ENCODE assay signal across 1 cellular context in the genomic region with DNA sequence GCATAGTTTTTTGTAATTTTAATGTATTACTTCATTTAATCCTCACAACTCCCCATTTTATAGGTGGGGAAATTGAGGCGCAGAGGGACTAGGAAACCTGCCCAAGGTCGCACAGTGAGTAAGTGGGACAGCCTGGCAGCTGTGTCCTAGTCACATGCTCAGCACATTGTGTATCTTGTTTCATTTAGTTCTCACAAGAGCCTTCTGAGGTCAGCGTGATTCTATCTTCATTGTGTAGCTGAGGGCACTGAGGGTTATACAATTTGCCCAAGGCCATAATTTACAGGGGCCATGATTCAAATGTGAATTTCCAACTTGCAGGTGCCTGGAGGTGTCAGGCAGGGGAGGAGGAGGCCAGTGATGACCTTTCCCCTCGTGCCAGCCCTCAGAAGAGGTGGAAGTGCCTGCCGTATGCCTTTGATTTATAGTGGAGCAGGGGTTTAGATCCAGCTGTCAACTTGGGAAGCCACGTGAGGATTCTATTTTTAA.
TF ChIP-seq lines count a peak whose summit lies in the region.

No MANE protein-coding gene starts in this region.

TF ChIP-seq in HepG2, 621 proteins besides CTCF, POLR2A, EP300 and RAD21 (continued from another document and continues in another):
- TF ChIP-seq, protein P1, sequence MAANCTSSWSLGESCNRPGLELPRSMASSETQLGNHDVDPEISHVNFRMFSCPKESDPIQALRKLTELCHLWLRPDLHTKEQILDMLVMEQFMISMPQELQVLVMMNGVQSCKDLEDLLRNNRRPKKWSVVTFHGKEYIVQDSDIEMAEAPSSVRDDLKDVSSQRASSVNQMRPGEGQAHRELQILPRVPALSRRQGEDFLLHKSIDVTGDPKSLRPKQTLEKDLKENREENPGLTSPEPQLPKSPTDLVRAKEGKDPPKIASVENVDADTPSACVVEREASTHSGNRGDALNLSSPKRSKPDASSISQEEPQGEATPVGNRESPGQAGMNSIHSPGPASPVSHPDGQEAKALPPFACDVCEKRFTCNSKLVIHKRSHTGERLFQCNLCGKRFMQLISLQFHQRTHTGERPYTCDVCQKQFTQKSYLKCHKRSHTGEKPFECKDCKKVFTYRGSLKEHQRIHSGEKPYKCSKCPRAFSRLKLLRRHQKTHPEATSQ (CRISPR knock-in tag; IDR thresholded peaks at IDR 0.05; ENCODE audit: borderline replicate concordance), result no peak
- TF ChIP-seq ZNF331 (CRISPR knock-in tag; IDR thresholded peaks at IDR 0.05), result no peak; the same call in 1 of the 2 replicates
- TF ChIP-seq PCBP1 (IDR thresholded peaks at IDR 0.05; ENCODE audit: borderline replicate concordance, low read depth, low read length), result no peak
- no peak for TF ChIP-seq ZNF607 (CRISPR knock-in tag; IDR thresholded peaks at IDR 0.05; ENCODE audit: borderline replicate concordance)
- no peak for TF ChIP-seq E2F2 (CRISPR knock-in tag; IDR thresholded peaks at IDR 0.05; ENCODE audit: borderline replicate concordance)
- 0 out of 2 replicates have a peak, but pooled peaks have one; percentile 30 for TF ChIP-seq MYC (CRISPR knock-in tag; IDR thresholded peaks at IDR 0.05; ENCODE audit: borderline replicate concordance)
- TF ChIP-seq GZF1 (CRISPR knock-in tag; IDR thresholded peaks at IDR 0.05), result no peak
- TF ChIP-seq ZNF761 (CRISPR knock-in tag; conservative IDR thresholded peaks at IDR 0.05), result no peak
- TF ChIP-seq ZNF563 (CRISPR knock-in tag; IDR thresholded peaks at IDR 0.05), result peak; percentile 32; the same call in 1 of the 2 replicates
- TF ChIP-seq, protein P2, sequence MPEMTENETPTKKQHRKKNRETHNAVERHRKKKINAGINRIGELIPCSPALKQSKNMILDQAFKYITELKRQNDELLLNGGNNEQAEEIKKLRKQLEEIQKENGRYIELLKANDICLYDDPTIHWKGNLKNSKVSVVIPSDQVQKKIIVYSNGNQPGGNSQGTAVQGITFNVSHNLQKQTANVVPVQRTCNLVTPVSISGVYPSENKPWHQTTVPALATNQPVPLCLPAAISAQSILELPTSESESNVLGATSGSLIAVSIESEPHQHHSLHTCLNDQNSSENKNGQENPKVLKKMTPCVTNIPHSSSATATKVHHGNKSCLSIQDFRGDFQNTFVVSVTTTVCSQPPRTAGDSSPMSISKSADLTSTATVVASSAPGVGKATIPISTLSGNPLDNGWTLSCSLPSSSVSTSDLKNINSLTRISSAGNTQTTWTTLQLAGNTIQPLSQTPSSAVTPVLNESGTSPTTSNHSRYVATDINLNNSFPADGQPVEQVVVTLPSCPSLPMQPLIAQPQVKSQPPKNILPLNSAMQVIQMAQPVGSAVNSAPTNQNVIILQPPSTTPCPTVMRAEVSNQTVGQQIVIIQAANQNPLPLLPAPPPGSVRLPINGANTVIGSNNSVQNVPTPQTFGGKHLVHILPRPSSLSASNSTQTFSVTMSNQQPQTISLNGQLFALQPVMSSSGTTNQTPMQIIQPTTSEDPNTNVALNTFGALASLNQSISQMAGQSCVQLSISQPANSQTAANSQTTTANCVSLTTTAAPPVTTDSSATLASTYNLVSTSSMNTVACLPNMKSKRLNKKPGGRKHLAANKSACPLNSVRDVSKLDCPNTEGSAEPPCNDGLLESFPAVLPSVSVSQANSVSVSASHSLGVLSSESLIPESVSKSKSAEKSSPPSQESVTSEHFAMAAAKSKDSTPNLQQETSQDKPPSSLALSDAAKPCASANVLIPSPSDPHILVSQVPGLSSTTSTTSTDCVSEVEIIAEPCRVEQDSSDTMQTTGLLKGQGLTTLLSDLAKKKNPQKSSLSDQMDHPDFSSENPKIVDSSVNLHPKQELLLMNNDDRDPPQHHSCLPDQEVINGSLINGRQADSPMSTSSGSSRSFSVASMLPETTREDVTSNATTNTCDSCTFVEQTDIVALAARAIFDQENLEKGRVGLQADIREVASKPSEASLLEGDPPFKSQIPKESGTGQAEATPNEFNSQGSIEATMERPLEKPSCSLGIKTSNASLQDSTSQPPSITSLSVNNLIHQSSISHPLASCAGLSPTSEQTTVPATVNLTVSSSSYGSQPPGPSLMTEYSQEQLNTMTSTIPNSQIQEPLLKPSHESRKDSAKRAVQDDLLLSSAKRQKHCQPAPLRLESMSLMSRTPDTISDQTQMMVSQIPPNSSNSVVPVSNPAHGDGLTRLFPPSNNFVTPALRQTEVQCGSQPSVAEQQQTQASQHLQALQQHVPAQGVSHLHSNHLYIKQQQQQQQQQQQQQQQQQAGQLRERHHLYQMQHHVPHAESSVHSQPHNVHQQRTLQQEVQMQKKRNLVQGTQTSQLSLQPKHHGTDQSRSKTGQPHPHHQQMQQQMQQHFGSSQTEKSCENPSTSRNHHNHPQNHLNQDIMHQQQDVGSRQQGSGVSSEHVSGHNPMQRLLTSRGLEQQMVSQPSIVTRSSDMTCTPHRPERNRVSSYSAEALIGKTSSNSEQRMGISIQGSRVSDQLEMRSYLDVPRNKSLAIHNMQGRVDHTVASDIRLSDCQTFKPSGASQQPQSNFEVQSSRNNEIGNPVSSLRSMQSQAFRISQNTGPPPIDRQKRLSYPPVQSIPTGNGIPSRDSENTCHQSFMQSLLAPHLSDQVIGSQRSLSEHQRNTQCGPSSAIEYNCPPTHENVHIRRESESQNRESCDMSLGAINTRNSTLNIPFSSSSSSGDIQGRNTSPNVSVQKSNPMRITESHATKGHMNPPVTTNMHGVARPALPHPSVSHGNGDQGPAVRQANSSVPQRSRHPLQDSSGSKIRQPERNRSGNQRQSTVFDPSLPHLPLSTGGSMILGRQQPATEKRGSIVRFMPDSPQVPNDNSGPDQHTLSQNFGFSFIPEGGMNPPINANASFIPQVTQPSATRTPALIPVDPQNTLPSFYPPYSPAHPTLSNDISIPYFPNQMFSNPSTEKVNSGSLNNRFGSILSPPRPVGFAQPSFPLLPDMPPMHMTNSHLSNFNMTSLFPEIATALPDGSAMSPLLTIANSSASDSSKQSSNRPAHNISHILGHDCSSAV (CRISPR knock-in tag; IDR thresholded peaks at IDR 0.05; ENCODE audit: borderline replicate concordance), result no peak
- TF ChIP-seq ZFP82 (CRISPR knock-in tag; IDR thresholded peaks at IDR 0.05; ENCODE audit: borderline replicate concordance), result no peak
- TF ChIP-seq ZBTB42 (CRISPR knock-in tag; IDR thresholded peaks at IDR 0.05), result no peak
- TF ChIP-seq IKZF1 (IDR thresholded peaks at IDR 0.05), result no peak
- TF ChIP-seq, protein P3, sequence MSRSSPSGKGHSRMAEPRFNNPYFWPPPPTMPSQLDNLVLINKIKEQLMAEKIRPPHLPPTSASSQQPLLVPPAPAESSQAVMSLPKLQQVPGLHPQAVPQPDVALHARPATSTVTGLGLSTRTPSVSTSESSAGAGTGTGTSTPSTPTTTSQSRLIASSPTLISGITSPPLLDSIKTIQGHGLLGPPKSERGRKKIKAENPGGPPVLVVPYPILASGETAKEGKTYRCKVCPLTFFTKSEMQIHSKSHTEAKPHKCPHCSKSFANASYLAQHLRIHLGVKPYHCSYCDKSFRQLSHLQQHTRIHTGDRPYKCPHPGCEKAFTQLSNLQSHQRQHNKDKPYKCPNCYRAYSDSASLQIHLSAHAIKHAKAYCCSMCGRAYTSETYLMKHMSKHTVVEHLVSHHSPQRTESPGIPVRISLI (CRISPR knock-in tag; IDR thresholded peaks at IDR 0.05; ENCODE audit: borderline replicate concordance), result no peak
- TF ChIP-seq SIX1 (CRISPR knock-in tag; IDR thresholded peaks at IDR 0.05; ENCODE audit: borderline replicate concordance), result peak; percentile 56; the same call in 1 of the 2 replicates
- TF ChIP-seq ZNF17 (CRISPR knock-in tag; IDR thresholded peaks at IDR 0.05), result no peak
- TF ChIP-seq YEATS2 (CRISPR knock-in tag; IDR thresholded peaks at IDR 0.05; ENCODE audit: borderline replicate concordance), result peak; percentile 32; the same call in 1 of the 2 replicates
- no peak for TF ChIP-seq AFF4 (CRISPR knock-in tag; IDR thresholded peaks at IDR 0.05)
- 0 out of 2 replicates have a peak, but pooled peaks have one; percentile 6 for TF ChIP-seq PAXIP1 (CRISPR knock-in tag; conservative IDR thresholded peaks at IDR 0.05)
- 0 out of 2 replicates have a peak, but pooled peaks have one; percentile 50 for TF ChIP-seq ESRRA (CRISPR knock-in tag; IDR thresholded peaks at IDR 0.05; ENCODE audit: low read depth)
- no peak for TF ChIP-seq CHCHD3 (CRISPR knock-in tag; IDR thresholded peaks at IDR 0.05)
- TF ChIP-seq ZNF343 (CRISPR knock-in tag; IDR thresholded peaks at IDR 0.05), result no peak
- TF ChIP-seq SCMH1 (CRISPR knock-in tag; IDR thresholded peaks at IDR 0.05; ENCODE audit: borderline replicate concordance), result no peak
- no peak for TF ChIP-seq ZBTB21 (CRISPR knock-in tag; IDR thresholded peaks at IDR 0.05)
- no peak for TF ChIP-seq SOX13 (IDR thresholded peaks at IDR 0.05)
- peak in 1 of 2 experiments; percentile 61; a peak in 1 of 4 replicates for TF ChIP-seq SOX13 (CRISPR knock-in tag; conservative IDR thresholded peaks at IDR 0.05 in 1 of 2, IDR thresholded peaks at IDR 0.05 in 1 of 2)
- peak; percentile 62 for TF ChIP-seq SAP130 (CRISPR knock-in tag; IDR thresholded peaks at IDR 0.05; ENCODE audit: low read depth)
- TF ChIP-seq HOXD1 (CRISPR knock-in tag; IDR thresholded peaks at IDR 0.05), result no peak
- no peak for TF ChIP-seq ZNF780A (CRISPR knock-in tag; IDR thresholded peaks at IDR 0.05)
- TF ChIP-seq RBAK (CRISPR knock-in tag; IDR thresholded peaks at IDR 0.05), result no peak
- TF ChIP-seq ZNF3 (CRISPR knock-in tag; IDR thresholded peaks at IDR 0.05), result peak; percentile 44; the same call in 1 of the 2 replicates
- 0 out of 2 replicates have a peak, but pooled peaks have one; percentile 68 for TF ChIP-seq KDM1A (CRISPR knock-in tag; IDR thresholded peaks at IDR 0.05)
- TF ChIP-seq FOXP1 (IDR thresholded peaks at IDR 0.05), result no peak
- TF ChIP-seq FOXP1 (CRISPR knock-in tag; IDR thresholded peaks at IDR 0.05), result no peak; the same call in 1 of the 2 replicates
- TF ChIP-seq ZNF367 (CRISPR knock-in tag; IDR thresholded peaks at IDR 0.05; ENCODE audit: borderline replicate concordance), result no peak
- TF ChIP-seq TRIM24 (CRISPR knock-in tag; IDR thresholded peaks at IDR 0.05), result no peak
- TF ChIP-seq ZEB1 (IDR thresholded peaks at IDR 0.05; ENCODE audit: insufficient replicate concordance, low read depth), result peak; percentile 7
- TF ChIP-seq SOX5 (CRISPR knock-in tag; IDR thresholded peaks at IDR 0.05; ENCODE audit: borderline replicate concordance), result peak; percentile 80
- peak; percentile 44; the same call in 1 of the 2 replicates for TF ChIP-seq FOSL2 (CRISPR knock-in tag; IDR thresholded peaks at IDR 0.05)
- TF ChIP-seq GATAD1 (CRISPR knock-in tag; IDR thresholded peaks at IDR 0.05), result no peak
- no peak for TF ChIP-seq ZNF12 (CRISPR knock-in tag; IDR thresholded peaks at IDR 0.05)
- peak; percentile 13; the same call in 1 of the 2 replicates for TF ChIP-seq TCF7 (IDR thresholded peaks at IDR 0.05; ENCODE audit: low read depth)
- TF ChIP-seq SALL1 (CRISPR knock-in tag; IDR thresholded peaks at IDR 0.05), result peak; percentile 69
- TF ChIP-seq RXRA (CRISPR knock-in tag; IDR thresholded peaks at IDR 0.05), result peak; percentile 57; the same call in 1 of the 2 replicates
